Comparison of ENCODE assay signal across 28 cellular contexts in genomic region chr22:49602481-49602880, GRCh38.
"Had no signal": no experiment of that assay in that cellular context is flagged by ENCODE, and none has a peak within 500 bp of the region (broad histone marks: within the 10 kb centered on the region; RNA-seq: fewer than 3 reads in every experiment).

No MANE protein-coding gene starts in this region.

- H3K27me3 Mint-ChIP-seq: activated CD4-positive, alpha-beta memory T cell treated with anti-CD3 and anti-CD28 coated beads, Interleukin-2, amount 10 ng/mL, durations not matched to agents 7 days and 5 days; activated CD4-positive, alpha-beta T cell treated with anti-CD3 and anti-CD28 coated beads, Interleukin-2, amount 10 ng/mL, durations not matched to agents 7 days and 5 days; activated naive CD8-positive, alpha-beta T cell; effector memory CD8-positive, alpha-beta T cell had no signal

- H3K9me3 ChIP-seq: gastrocnemius medialis had no signal

- H3K36me3 ChIP-seq: brain microvascular endothelial cell, esophagus muscularis mucosa, gastrocnemius medialis had no signal

- H3K27ac ChIP-seq: brain microvascular endothelial cell, esophagus muscularis mucosa, foreskin keratinocyte, gastrocnemius medialis had no signal

- ATAC-seq: effector memory CD8-positive, alpha-beta T cell; foreskin keratinocyte; gastrocnemius medialis had no signal

- H3K4me3 ChIP-seq: esophagus muscularis mucosa, gastrocnemius medialis had no signal

- DNase-seq: activated CD4-positive, alpha-beta memory T cell treated with anti-CD3 and anti-CD28 coated beads, Interleukin-2, amount 10 ng/mL, durations not matched to agents 7 days and 5 days; activated CD4-positive, alpha-beta T cell treated with anti-CD3 and anti-CD28 coated beads for 1 hour; activated CD4-positive, alpha-beta T cell treated with anti-CD3 and anti-CD28 coated beads for 4 hours; activated CD4-positive, alpha-beta T cell treated with anti-CD3 and anti-CD28 coated beads, Interleukin-2, amount 10 ng/mL, durations not matched to agents 7 days and 5 days; activated CD4-positive, alpha-beta T cell treated with anti-CD3 and anti-CD28 coated beads, Interleukin-2, amount 50 U/mL, for 4 hours; activated CD4-positive, CD25-positive, alpha-beta regulatory T cell; activated CD8-positive, alpha-beta memory T cell treated with anti-CD3 and anti-CD28 coated beads, Interleukin-2, amount 50 U/mL, for 48 hours; activated effector memory CD4-positive, alpha-beta T cell treated with anti-CD3 and anti-CD28 coated beads, Interleukin-2, amount 50 U/mL, for 16 hours; activated naive CD4-positive, alpha-beta T cell treated with anti-CD3 and anti-CD28 coated beads, Interleukin-2, amount 50 U/mL, for 16 hours; activated T-cell treated with anti-CD3 and anti-CD28 coated beads for 4 hours; activated T-cell treated with anti-CD3 and anti-CD28 coated beads, Interleukin-2, amount 50 U/mL, for 48 hours; amniotic stem cell; anterior cingulate cortex; brain microvascular endothelial cell; caudate nucleus; cortex of kidney; dermis blood vessel endothelial cell; effector CD4-positive, alpha-beta T cell; effector memory CD8-positive, alpha-beta T cell; erythroblast; foreskin keratinocyte; gastrocnemius medialis; glutamatergic neuron; T-helper 2 cell had no signal

- H3K4me1 ChIP-seq: esophagus muscularis mucosa, foreskin keratinocyte, gastrocnemius medialis had no signal

- H3K27ac Mint-ChIP-seq: activated CD4-positive, alpha-beta memory T cell treated with anti-CD3 and anti-CD28 coated beads, Interleukin-2, amount 10 ng/mL, durations not matched to agents 7 days and 5 days; activated CD4-positive, alpha-beta T cell treated with anti-CD3 and anti-CD28 coated beads, Interleukin-2, amount 10 ng/mL, durations not matched to agents 7 days and 5 days; activated naive CD8-positive, alpha-beta T cell; activated T-helper 1 cell treated with anti-CD3 and anti-CD28 coated beads, Interleukin-12 subunit alpha, Interleukin-12 subunit beta, Interleukin-2, Interleukin-4 antibody, amounts not matched to agents 30 ng/mL and 10 ng/mL and 1 ng/mL, durations not matched to agents 14 hours and 24 hours and 36 hours; activated T-helper 2 cell treated with anti-CD3 and anti-CD28 coated beads, Interferon-gamma antibody, Interleukin-2, Interleukin-4, amounts not matched to agents 10 μg/mL and 5 μg/mL and 100 μg/mL, durations not matched to agents 14 hours and 24 hours and 36 hours; effector memory CD8-positive, alpha-beta T cell had no signal

- H3K4me3 Mint-ChIP-seq: activated CD4-positive, alpha-beta memory T cell treated with anti-CD3 and anti-CD28 coated beads, Interleukin-2, amount 10 ng/mL, durations not matched to agents 7 days and 5 days; activated CD4-positive, alpha-beta T cell treated with anti-CD3 and anti-CD28 coated beads, Interleukin-2, amount 10 ng/mL, durations not matched to agents 7 days and 5 days; activated naive CD8-positive, alpha-beta T cell; activated T-helper 1 cell treated with anti-CD3 and anti-CD28 coated beads, Interleukin-12 subunit alpha, Interleukin-12 subunit beta, Interleukin-2, Interleukin-4 antibody, amounts not matched to agents 30 ng/mL and 10 ng/mL and 1 ng/mL, durations not matched to agents 14 hours and 24 hours and 36 hours; effector memory CD8-positive, alpha-beta T cell had no signal

- H3K27me3 ChIP-seq: brain microvascular endothelial cell, foreskin keratinocyte, gastrocnemius medialis had no signal
